In the genomic region with DNA sequence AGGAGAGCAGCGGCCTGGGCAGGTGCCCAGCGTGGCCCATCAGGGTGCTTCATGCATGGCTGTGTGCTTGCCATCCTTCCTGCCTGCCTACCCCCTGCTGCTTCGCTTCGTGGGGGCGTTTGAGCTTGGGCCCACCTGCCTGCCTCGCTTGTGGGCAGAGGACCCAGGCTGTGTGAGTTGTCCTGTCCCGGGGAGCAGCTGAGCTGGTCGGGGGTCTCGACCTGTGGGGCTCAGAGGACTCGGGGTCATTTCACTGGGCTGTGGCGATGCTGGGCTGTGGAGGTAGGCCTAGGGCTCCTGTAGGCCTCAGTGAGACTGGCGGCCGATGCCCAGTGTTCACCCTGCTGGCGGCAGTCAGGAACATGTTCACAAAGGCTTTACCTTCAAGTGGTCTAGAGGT, we compare ENCODE assay signal across 2 cellular contexts.
TF ChIP-seq lines count a peak whose summit lies in the region.

No MANE protein-coding gene starts in this region.

TF ChIP-seq in HepG2, 621 proteins besides CTCF, POLR2A, EP300 and RAD21:
- TF ChIP-seq ZNF652 (CRISPR knock-in tag; IDR thresholded peaks at IDR 0.05; ENCODE audit: borderline replicate concordance, low read depth) (no peak), RBFOX2 (IDR thresholded peaks at IDR 0.05; ENCODE audit: low read depth, low read length) (no peak), ATF1 (CRISPR knock-in tag; IDR thresholded peaks at IDR 0.05) (no peak), ZNF563 (CRISPR knock-in tag; IDR thresholded peaks at IDR 0.05) (no peak), AGO2 (optimal IDR thresholded peaks at IDR 0.05; ENCODE audit: low read depth, low read length) (peak; percentile 66)
- TF ChIP-seq, protein P1, sequence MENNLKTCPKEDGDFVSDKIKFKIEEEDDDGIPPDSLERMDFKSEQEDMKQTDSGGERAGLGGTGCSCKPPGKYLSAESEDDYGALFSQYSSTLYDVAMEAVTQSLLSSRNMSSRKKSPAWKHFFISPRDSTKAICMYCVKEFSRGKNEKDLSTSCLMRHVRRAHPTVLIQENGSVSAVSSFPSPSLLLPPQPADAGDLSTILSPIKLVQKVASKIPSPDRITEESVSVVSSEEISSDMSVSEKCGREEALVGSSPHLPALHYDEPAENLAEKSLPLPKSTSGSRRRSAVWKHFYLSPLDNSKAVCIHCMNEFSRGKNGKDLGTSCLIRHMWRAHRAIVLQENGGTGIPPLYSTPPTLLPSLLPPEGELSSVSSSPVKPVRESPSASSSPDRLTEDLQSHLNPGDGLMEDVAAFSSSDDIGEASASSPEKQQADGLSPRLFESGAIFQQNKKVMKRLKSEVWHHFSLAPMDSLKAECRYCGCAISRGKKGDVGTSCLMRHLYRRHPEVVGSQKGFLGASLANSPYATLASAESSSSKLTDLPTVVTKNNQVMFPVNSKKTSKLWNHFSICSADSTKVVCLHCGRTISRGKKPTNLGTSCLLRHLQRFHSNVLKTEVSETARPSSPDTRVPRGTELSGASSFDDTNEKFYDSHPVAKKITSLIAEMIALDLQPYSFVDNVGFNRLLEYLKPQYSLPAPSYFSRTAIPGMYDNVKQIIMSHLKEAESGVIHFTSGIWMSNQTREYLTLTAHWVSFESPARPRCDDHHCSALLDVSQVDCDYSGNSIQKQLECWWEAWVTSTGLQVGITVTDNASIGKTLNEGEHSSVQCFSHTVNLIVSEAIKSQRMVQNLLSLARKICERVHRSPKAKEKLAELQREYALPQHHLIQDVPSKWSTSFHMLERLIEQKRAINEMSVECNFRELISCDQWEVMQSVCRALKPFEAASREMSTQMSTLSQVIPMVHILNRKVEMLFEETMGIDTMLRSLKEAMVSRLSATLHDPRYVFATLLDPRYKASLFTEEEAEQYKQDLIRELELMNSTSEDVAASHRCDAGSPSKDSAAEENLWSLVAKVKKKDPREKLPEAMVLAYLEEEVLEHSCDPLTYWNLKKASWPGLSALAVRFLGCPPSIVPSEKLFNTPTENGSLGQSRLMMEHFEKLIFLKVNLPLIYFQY (CRISPR knock-in tag; IDR thresholded peaks at IDR 0.05; ENCODE audit: borderline replicate concordance) = no peak
- TF ChIP-seq, protein P2, sequence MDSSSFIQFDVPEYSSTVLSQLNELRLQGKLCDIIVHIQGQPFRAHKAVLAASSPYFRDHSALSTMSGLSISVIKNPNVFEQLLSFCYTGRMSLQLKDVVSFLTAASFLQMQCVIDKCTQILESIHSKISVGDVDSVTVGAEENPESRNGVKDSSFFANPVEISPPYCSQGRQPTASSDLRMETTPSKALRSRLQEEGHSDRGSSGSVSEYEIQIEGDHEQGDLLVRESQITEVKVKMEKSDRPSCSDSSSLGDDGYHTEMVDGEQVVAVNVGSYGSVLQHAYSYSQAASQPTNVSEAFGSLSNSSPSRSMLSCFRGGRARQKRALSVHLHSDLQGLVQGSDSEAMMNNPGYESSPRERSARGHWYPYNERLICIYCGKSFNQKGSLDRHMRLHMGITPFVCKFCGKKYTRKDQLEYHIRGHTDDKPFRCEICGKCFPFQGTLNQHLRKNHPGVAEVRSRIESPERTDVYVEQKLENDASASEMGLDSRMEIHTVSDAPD (CRISPR knock-in tag; IDR thresholded peaks at IDR 0.05) = no peak
TF ChIP-seq in HepG2: peak in this region for 1.

TF ChIP-seq in HEK293T, 16 proteins besides CTCF, POLR2A, EP300 and RAD21:
- TF ChIP-seq ARNT (IDR thresholded peaks at IDR 0.05) (no peak), CTBP1 (IDR thresholded peaks at IDR 0.05; ENCODE audit: borderline replicate concordance) (no peak), LEF1 (IDR thresholded peaks at IDR 0.05; ENCODE audit: borderline replicate concordance) (no peak), SP1 (IDR thresholded peaks at IDR 0.05) (no peak), ZNF384 (IDR thresholded peaks at IDR 0.05) (no peak)
- TF ChIP-seq, protein P3, sequence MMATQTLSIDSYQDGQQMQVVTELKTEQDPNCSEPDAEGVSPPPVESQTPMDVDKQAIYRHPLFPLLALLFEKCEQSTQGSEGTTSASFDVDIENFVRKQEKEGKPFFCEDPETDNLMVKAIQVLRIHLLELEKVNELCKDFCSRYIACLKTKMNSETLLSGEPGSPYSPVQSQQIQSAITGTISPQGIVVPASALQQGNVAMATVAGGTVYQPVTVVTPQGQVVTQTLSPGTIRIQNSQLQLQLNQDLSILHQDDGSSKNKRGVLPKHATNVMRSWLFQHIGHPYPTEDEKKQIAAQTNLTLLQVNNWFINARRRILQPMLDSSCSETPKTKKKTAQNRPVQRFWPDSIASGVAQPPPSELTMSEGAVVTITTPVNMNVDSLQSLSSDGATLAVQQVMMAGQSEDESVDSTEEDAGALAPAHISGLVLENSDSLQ (IDR thresholded peaks at IDR 0.05) = no peak
